ENCODE assay signal across 32 cellular contexts in genomic region chr2:173258704-173259103, GRCh38.
"Had no signal": no experiment of that assay in that cellular context is flagged by ENCODE, and none has a peak within 500 bp of the region (broad histone marks: within the 10 kb centered on the region; RNA-seq: fewer than 3 reads in every experiment).

No MANE protein-coding gene starts in this region.

- DNase-seq: activated B cell treated with CpG ODN at 0.5 μM for 24 hours; activated CD4-positive, alpha-beta T cell treated with anti-CD3 and anti-CD28 coated beads for 48 hours; activated CD4-positive, alpha-beta T cell treated with anti-CD3 and anti-CD28 coated beads, Interleukin-2, amount 50 U/mL, for 1 hour; activated CD4-positive, alpha-beta T cell treated with anti-CD3 and anti-CD28 coated beads, Interleukin-2, amount 50 U/mL, for 48 hours; activated CD8-positive, alpha-beta memory T cell treated with anti-CD3 and anti-CD28 coated beads for 24 hours; activated CD8-positive, alpha-beta T cell treated with anti-CD3 and anti-CD28 coated beads for 36 hours; activated effector memory CD4-positive, alpha-beta T cell treated with Interleukin-2 at 50 U/mL for 16 hours; activated gamma-delta T cell treated with Interleukin-2 at 50 U/mL for 16 hours; activated naive CD4-positive, alpha-beta T cell treated with anti-CD3 and anti-CD28 coated beads, Interleukin-2, amount 50 U/mL, for 16 hours; activated naive CD4-positive, alpha-beta T cell treated with Interleukin-2 at 50 U/mL for 16 hours; activated T-cell treated with anti-CD3 and anti-CD28 coated beads, Interleukin-2, amount 50 U/mL, for 4 hours; amniotic stem cell; anterior cingulate cortex; brain microvascular endothelial cell; dorsolateral prefrontal cortex; effector memory CD4-positive, alpha-beta T cell; endodermal cell; foreskin fibroblast; head of caudate nucleus; hippocampal formation; T1000; WERI-Rb-1 had no signal

- H3K36me3 ChIP-seq: brain microvascular endothelial cell, WERI-Rb-1 had no signal

- ATAC-seq: activated CD4-positive, CD25-positive, alpha-beta regulatory T cell treated with anti-CD3 and anti-CD28 coated beads, Interleukin-2, amount 50 U/mL, for 24 hours; activated CD8-positive, alpha-beta T cell treated with anti-CD3 and anti-CD28 coated beads for 36 hours; activated T-cell treated with anti-CD3 and anti-CD28 coated beads, Interleukin-2, amount 50 U/mL, for 4 hours; activated T-helper 17 cell treated with anti-CD3 and anti-CD28 coated beads, Interleukin-2, amount 50 U/mL, for 72 hours; esophagus mucosa had no signal

- H3K27me3 ChIP-seq: brain microvascular endothelial cell had no signal

- H3K27ac ChIP-seq: brain microvascular endothelial cell, coronary artery, dorsolateral prefrontal cortex, WERI-Rb-1 had no signal

- FAIRE-seq: astrocyte, bronchial epithelial cell, frontal cortex had no signal

- H3K36me3 Mint-ChIP-seq: activated naive CD8-positive, alpha-beta T cell had no signal

- H3K27ac Mint-ChIP-seq: activated B cell treated with CpG ODN at 0.5 μM for 24 hours; activated CD8-positive, alpha-beta T cell treated with anti-CD3 and anti-CD28 coated beads for 36 hours; activated naive CD8-positive, alpha-beta T cell; activated T-helper 17 cell treated with anti-CD3 and anti-CD28 coated beads, Interleukin-2, amount 50 U/mL, for 72 hours; dendritic cell treated with granulocyte-macrophage colony-stimulating factor and Interleukin-4, amounts not matched to agents 40 ng/mL and 50 ng/mL, for 4 days; endodermal cell had no signal

- H3K27me3 Mint-ChIP-seq: activated B cell treated with CpG ODN at 0.5 μM for 24 hours; central memory CD8-positive, alpha-beta T cell; dendritic cell treated with granulocyte-macrophage colony-stimulating factor and Interleukin-4, amounts not matched to agents 40 ng/mL and 50 ng/mL, for 4 days had no signal

- H3K4me3 ChIP-seq: coronary artery, dorsolateral prefrontal cortex had no signal

- H3K9me3 Mint-ChIP-seq: activated B cell treated with CpG ODN at 0.5 μM for 24 hours; activated CD8-positive, alpha-beta T cell treated with anti-CD3 and anti-CD28 coated beads for 36 hours; activated T-cell treated with anti-CD3 and anti-CD28 coated beads, Interleukin-2, amount 50 U/mL, for 4 hours; activated T-helper 17 cell treated with anti-CD3 and anti-CD28 coated beads, Interleukin-2, amount 50 U/mL, for 72 hours; central memory CD8-positive, alpha-beta T cell; dendritic cell treated with granulocyte-macrophage colony-stimulating factor and Interleukin-4, amounts not matched to agents 40 ng/mL and 50 ng/mL, for 4 days; endodermal cell had no signal

- H3K4me3 Mint-ChIP-seq: activated B cell treated with CpG ODN at 0.5 μM for 24 hours; activated CD8-positive, alpha-beta T cell treated with anti-CD3 and anti-CD28 coated beads for 36 hours; activated naive CD8-positive, alpha-beta T cell; activated T-cell treated with anti-CD3 and anti-CD28 coated beads, Interleukin-2, amount 50 U/mL, for 4 hours; activated T-helper 17 cell treated with anti-CD3 and anti-CD28 coated beads, Interleukin-2, amount 50 U/mL, for 72 hours; central memory CD8-positive, alpha-beta T cell; dendritic cell treated with granulocyte-macrophage colony-stimulating factor and Interleukin-4, amounts not matched to agents 40 ng/mL and 50 ng/mL, for 4 days; endodermal cell had no signal

- H3K4me1 Mint-ChIP-seq: activated T-helper 17 cell treated with anti-CD3 and anti-CD28 coated beads, Interleukin-2, amount 50 U/mL, for 72 hours; central memory CD8-positive, alpha-beta T cell; endodermal cell had no signal
